ENCODE assay signal across 8 cellular contexts in the genomic region with DNA sequence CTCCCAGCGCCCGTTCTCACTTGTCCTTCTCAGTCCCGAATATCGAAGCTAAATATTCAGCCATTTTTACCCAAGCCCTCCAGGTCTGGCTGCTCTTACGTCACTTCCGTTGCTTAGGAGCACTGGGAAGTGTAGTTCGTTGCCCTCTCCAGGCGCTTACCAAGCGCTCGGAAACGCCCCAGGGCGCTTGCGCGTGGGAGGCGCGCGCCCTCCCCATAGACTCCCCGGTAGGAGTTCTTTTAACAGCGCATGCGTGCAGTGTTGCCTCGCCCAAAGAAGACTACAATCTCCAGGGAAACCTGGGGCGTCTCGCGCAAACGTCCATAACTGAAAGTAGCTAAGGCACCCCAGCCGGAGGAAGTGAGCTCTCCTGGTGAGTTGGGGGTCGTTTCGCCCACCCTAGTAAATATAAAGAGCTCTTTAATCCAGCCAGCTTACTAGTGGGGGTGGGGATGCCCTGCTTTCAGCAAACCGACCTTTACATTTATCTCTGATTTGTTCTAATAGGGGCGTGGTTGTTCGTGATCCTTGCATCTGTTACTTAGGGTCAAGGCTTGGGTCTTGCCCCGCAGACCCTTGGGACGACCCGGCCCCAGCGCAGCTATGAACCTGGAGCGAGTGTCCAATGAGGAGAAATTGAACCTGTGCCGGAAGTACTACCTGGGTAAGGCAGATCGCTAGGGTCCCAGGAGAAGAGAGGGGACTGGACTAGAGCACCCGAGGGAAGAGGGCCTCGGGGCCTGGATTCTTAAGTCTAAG. TPM values are rescaled to one million over a fixed set of nuclear protein-coding genes. Genes with fewer than 3 reads are reported as not detected.
DNase-seq lines count a peak whose midpoint lies in the region; ATAC-seq and TF ChIP-seq lines count a peak whose summit lies in the region.

A gene with protein sequence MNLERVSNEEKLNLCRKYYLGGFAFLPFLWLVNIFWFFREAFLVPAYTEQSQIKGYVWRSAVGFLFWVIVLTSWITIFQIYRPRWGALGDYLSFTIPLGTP (plus strand): TSS at position 324 of the 759 bp plus-strand sequence. CDS start 280 bp downstream, at position 604.
U2AF1L4 (minus strand) TSS at position 91 of the 759 bp plus-strand sequence; CDS start at position 64, 27 bp downstream.

- H3K36me3 ChIP-seq in KMS-11 (ENCODE audit: insufficient read depth) (no peaks in the 10 kb centered on the region), Panc1 (ENCODE audit: control insufficient read depth, insufficient read depth, low read length) (no peaks in the 10 kb centered on the region)

- no peaks in the 10 kb centered on the region for H3K9me3 ChIP-seq in Panc1 (ENCODE audit: control insufficient read depth, insufficient read depth, low read depth, low read length)

- H3K9ac ChIP-seq in KMS-11 = peak within 1 kb of the TSS; percentile 96

- ATAC-seq in GM21723 (IDR thresholded peaks at IDR 0.05; ENCODE audit: unreplicated experiment) = peak; percentile 43
- peak; percentile 80 for ATAC-seq in Panc1

- H3K4me1 Mint-ChIP-seq in activated T-cell treated with anti-CD3 and anti-CD28 coated beads, Interleukin-2, amount 50 U/mL, for 24 hours (ENCODE audit: low read depth) = peaks cover 70% of the 10 kb centered on the region

- in situ Hi-C loops in Panc1 (cut with HindIII; ENCODE audit: low pct_unique_long_range_greater_than_20kb, low sequenced_read_pairs) = no loop called here

- H3K4me3 ChIP-seq in KMS-11 (IDR thresholded peaks at IDR 0.05; ENCODE audit: insufficient read depth, low read depth, low read length) (peak within 1 kb of the TSS; percentile 62), Panc1 (ENCODE audit: low read depth in 2 of 2, low read length in 2 of 2) (peak within 1 kb of the TSS; percentile 92 to 97)

- no peaks in the 10 kb centered on the region for H4K20me1 ChIP-seq in KMS-11 (ENCODE audit: insufficient read depth)

- peak within 1 kb of the TSS; percentile 100 for H3K27ac Mint-ChIP-seq in activated T-cell treated with anti-CD3 and anti-CD28 coated beads, Interleukin-2, amount 50 U/mL, for 24 hours

- peaks cover 4% of the 10 kb centered on the region; the same call in 1 of the 2 replicates for H3K79me2 ChIP-seq in KMS-11 (ENCODE audit: insufficient read depth, low read depth)

- TSS peak; percentile 84 for BruUV-seq in Panc1 (replicated peaks; lab: Mats Ljungman, UMichigan)

- no peaks in the 10 kb centered on the region for H3K27me3 Mint-ChIP-seq in activated T-cell treated with anti-CD3 and anti-CD28 coated beads, Interleukin-2, amount 50 U/mL, for 24 hours

- peak within 1 kb of the TSS; percentile 59 for H3K4me2 ChIP-seq in KMS-11

- H3K4me1 ChIP-seq in KMS-11 (ENCODE audit: low read depth, poor library complexity, severe bottlenecking) (peaks cover 53% of the 10 kb centered on the region), Panc1 (ENCODE audit: control insufficient read depth, insufficient read depth, low read length) (peaks cover 29% of the 10 kb centered on the region)

- CTCF ChIA-PET in Panc1 (lab: Charles Lee) = interaction anchor here (0.6 to 0.7 kb wide), 2 partner anchors 28 to 90 kb away, joined by 3 to 4 read pairs; no protein-coding TSS in a partner anchor

- peak; percentile 46 for TF ChIP-seq POLR2A in erythroblast (IDR thresholded peaks at IDR 0.05; ENCODE audit: low read length)

- intact Hi-C loops in Panc1 (cut with micrococcal nuclease; ENCODE audit: unreplicated experiment) = no loop called here

- peak within 1 kb of the TSS; percentile 50 for H2AFZ ChIP-seq in KMS-11 (ENCODE audit: low read depth)

- POLR2A ChIA-PET in Panc1 (lab: Charles Lee) = interaction anchor here (0.6 to 1.2 kb wide), 9 partner anchors 9 to 481 kb away, joined by 3 to 21 read pairs (median 5); no protein-coding TSS in a partner anchor

- H3K4me3 Mint-ChIP-seq in activated T-cell treated with anti-CD3 and anti-CD28 coated beads, Interleukin-2, amount 50 U/mL, for 24 hours = peak within 1 kb of the TSS; percentile 99

- H3K27ac ChIP-seq in KMS-11 = peak within 1 kb of the TSS; percentile 96
- H3K27ac ChIP-seq in Panc1 (ENCODE audit: low read length) = peak within 1 kb of the TSS; percentile 98

- no peaks in the 10 kb centered on the region for H3K9me3 Mint-ChIP-seq in activated T-cell treated with anti-CD3 and anti-CD28 coated beads, Interleukin-2, amount 50 U/mL, for 24 hours

- TF ChIP-seq CTCF in KMS-11 (conservative IDR thresholded peaks at IDR 0.05; ENCODE audit: low read depth, low read length) (no peak), Panc1 (IDR thresholded peaks at IDR 0.05) (no peak)

- peaks cover 56% of the 10 kb centered on the region for H3K36me3 Mint-ChIP-seq in activated T-cell treated with anti-CD3 and anti-CD28 coated beads, Interleukin-2, amount 50 U/mL, for 24 hours (ENCODE audit: low read depth)

- no peaks in the 10 kb centered on the region for H3K27me3 ChIP-seq in KMS-11 (ENCODE audit: insufficient read depth, low read depth)
- H3K27me3 ChIP-seq in Panc1 (ENCODE audit: control insufficient read depth, insufficient read depth, low read length) = no peaks in the 10 kb centered on the region

- DNase-seq in DMS114 treated with DMSO at 0.1 percent for 48 hours (lab: John Stamatoyannopoulos, UW; ENCODE audit: unreplicated experiment) (peak; percentile 98), Panc1 (ENCODE audit: low read depth, low spot score) (peak; percentile 98), erythroblast (lab: John Stamatoyannopoulos, UW) (peak; percentile 99 to 100), mucosa of gallbladder (ENCODE audit: low spot score) (peak; percentile 99)
- peak; percentile 93 for DNase-seq in activated T-cell treated with anti-CD3 and anti-CD28 coated beads, Interleukin-2, amount 50 U/mL, for 24 hours
- DNase-seq in stimulated activated CD8-positive, alpha-beta memory T cell treated with anti-CD3 and anti-CD28 coated beads, Interleukin-4, amount 100 ng/mL, for 24 hours (ENCODE audit: low read depth) = peak; percentile 92

RNA-seq across cellular contexts. Expression of the first gene that starts in this region (rescaled TPM):
- 169 TPM for total RNA-seq in Panc1 (2021; ENCODE audit: unreplicated experiment)
- polyA plus RNA-seq in Panc1 (2012; ENCODE audit: insufficient read length) = 94.6 TPM
- total RNA-seq in mucosa of gallbladder = 67.9 TPM

RNA-seq across cellular contexts. Expression of gene U2AF1L4, which starts in this region (rescaled TPM):
- 29.8 TPM for total RNA-seq in Panc1 (2021; ENCODE audit: unreplicated experiment)
- 36.5 TPM for polyA plus RNA-seq in Panc1 (2012; ENCODE audit: insufficient read length)
- total RNA-seq in mucosa of gallbladder = 23.9 TPM

Comparison
In these comparisons a context has a peak if more than half of its experiments do, and no peak if none do; other contexts are left out.
1. Peak in every context shown above with its lines: DNase-seq, ATAC-seq, H3K4me3 ChIP-seq and H3K27ac ChIP-seq.